21 cellular contexts compared by ENCODE assay signal in genomic region chr7:106538638-106539037, GRCh38.
DNase-seq lines count a peak whose midpoint lies in the region; ATAC-seq, FAIRE-seq and TF ChIP-seq lines count a peak whose summit lies in the region.
"Had no signal": no experiment of that assay in that cellular context is flagged by ENCODE, and none has a peak within 500 bp of the region (broad histone marks: within the 10 kb centered on the region; RNA-seq: fewer than 3 reads in every experiment).

No MANE protein-coding gene starts in this region.

- TF ChIP-seq POLR2A in endothelial cell of umbilical vein (IDR thresholded peaks at IDR 0.05; ENCODE audit: low read depth, low read length), result peak; percentile 77

- FAIRE-seq in endothelial cell of umbilical vein (lab: Jason Lieb, UNC), result peak; percentile 77
- FAIRE-seq: HTR-8/SVneo had no signal

- peak overlapping the region; percentile 89 for H3K9ac ChIP-seq in endothelial cell of umbilical vein (replicated peaks; ENCODE audit: extremely low read depth, insufficient read depth, low read length)

- H3K4me1 ChIP-seq in endothelial cell of umbilical vein (ENCODE audit: control insufficient read depth, extremely low read depth, insufficient read depth, low read length) (peaks cover 57% of the 10 kb centered on the region), lung (ENCODE audit: control insufficient read depth in 2 of 2, insufficient read depth in 2 of 2, low read length in 2 of 2) (peaks cover 0 to 4% of the 10 kb centered on the region in 2 donors)
- H3K4me1 ChIP-seq: BE2C had no signal

- DNase-seq in EH (ENCODE audit: low read depth) (peak; percentile 76), RPMI7951 (ENCODE audit: low read depth) (peak; percentile 20), endothelial cell of umbilical vein (ENCODE audit: low read depth, low spot score) (peak; percentile 98), lung (ENCODE audit: low spot score) (no peak), NCI-H345 treated with DMSO at 0.1 percent for 48 hours (lab: John Stamatoyannopoulos, UW; ENCODE audit: unreplicated experiment) (no peak), islet precursor cell (no peak), H7 (no peak)
- no peak for DNase-seq in activated CD4-positive, CD25-positive, alpha-beta regulatory T cell treated with anti-CD3 and anti-CD28 coated beads, Interleukin-2, amount 50 U/mL, for 72 hours
- DNase-seq: BE2C; CD4-positive, CD25-positive, alpha-beta regulatory T cell; COR-L47; DMS 273 treated with DMSO at 0.1 percent for 48 hours; DND-41; GF-D8; NCI-H1105; NCI-H2081 treated with DMSO at 0.1 percent for 48 hours had no signal

- H2AFZ ChIP-seq in endothelial cell of umbilical vein (ENCODE audit: low read depth, low read length), result no peak overlapping the region
- H2AFZ ChIP-seq: GM23338 had no signal

- H3K27me3 ChIP-seq in endothelial cell of umbilical vein (ENCODE audit: control insufficient read depth in 2 of 2, insufficient read depth in 2 of 2, low read length in 2 of 2) (no peaks in the 10 kb centered on the region), lung (ENCODE audit: control insufficient read depth, insufficient read depth) (no peaks in the 10 kb centered on the region), H7 (ENCODE audit: control insufficient read depth, insufficient read depth, low read length) (no peaks in the 10 kb centered on the region)
- H3K27me3 ChIP-seq: BE2C, SJSA1 had no signal

- dilution Hi-C loops in endothelial cell of umbilical vein (cut with MboI; ENCODE audit: extremely low pct_ligation_motif_present, low sequenced_read_pairs), result no loop called here

- no peaks in the 10 kb centered on the region for H4K20me1 ChIP-seq in endothelial cell of umbilical vein (replicated peaks; ENCODE audit: control insufficient read depth, extremely low read depth, insufficient read depth, low read length)

- intact Hi-C loops in endothelial cell of umbilical vein (cut with micrococcal nuclease), result loop anchor here (1.0 to 10.0 kb wide), 12 partner anchors 52 to 1059 kb away; partner anchors contain the start of genes HBP1 and NAMPT

- H3K9me3 ChIP-seq in endothelial cell of umbilical vein (replicated peaks; ENCODE audit: control insufficient read depth, insufficient read depth, low read length), result no peaks in the 10 kb centered on the region
- no peaks in the 10 kb centered on the region for H3K9me3 ChIP-seq in lung (ENCODE audit: control insufficient read depth in 2 of 2, insufficient read depth in 1 of 2, low read length in 1 of 2)
- H3K9me3 ChIP-seq: BE2C, SJSA1 had no signal

- CTCF ChIA-PET in endothelial cell of umbilical vein (lab: Charles Lee), result interaction anchor here (0.7 to 3.1 kb wide), 17 partner anchors 24 to 629 kb away, joined by 3 to 39 read pairs (median 5); partner anchors contain the start of genes CCDC71L and NAMPT

- POLR2A ChIA-PET in endothelial cell of umbilical vein (lab: Charles Lee), result interaction anchor here (0.5 to 1.8 kb wide), 11 partner anchors 52 to 630 kb away, joined by 3 to 9 read pairs (median 4); partner anchors contain the start of genes HBP1 and NAMPT

- H3K4me3 ChIP-seq in endothelial cell of umbilical vein (replicated peaks in 1 of 3; ENCODE audit: insufficient read depth in 1 of 3, low read depth in 1 of 3, low read length in 3 of 3), result no peak overlapping the region
- H3K4me3 ChIP-seq in lung, result no peak overlapping the region
- no peak overlapping the region for H3K4me3 ChIP-seq in H7 (ENCODE audit: insufficient read depth, low read depth, low read length)
- H3K4me3 ChIP-seq: GM23338, SJSA1 had no signal

- WGBS in lung, 2 donors, result 57 to 61% methylated on average over 5 of the region's 5 CpGs

- TF ChIP-seq CTCF in endothelial cell of umbilical vein (IDR thresholded peaks at IDR 0.05; ENCODE audit: extremely low read depth in 1 of 2, insufficient read depth in 1 of 2, low read depth in 1 of 2, low read length in 2 of 2) (no peak), lung (IDR thresholded peaks at IDR 0.05; ENCODE audit: control extremely low read depth, extremely low read depth) (no peak)

- H3K36me3 ChIP-seq in endothelial cell of umbilical vein (ENCODE audit: control insufficient read depth in 2 of 2, extremely low read depth in 1 of 2, insufficient read depth in 2 of 2, low read length in 2 of 2), result no peaks in the 10 kb centered on the region
- H3K36me3 ChIP-seq in lung (ENCODE audit: control insufficient read depth in 2 of 2, insufficient read depth in 2 of 2, low read length in 2 of 2), result no peaks in the 10 kb centered on the region
- no peaks in the 10 kb centered on the region for H3K36me3 ChIP-seq in H7 (replicated peaks; ENCODE audit: control insufficient read depth, insufficient read depth, low read length)
- H3K36me3 ChIP-seq: BE2C, SJSA1 had no signal

- H3K79me2 ChIP-seq in endothelial cell of umbilical vein (ENCODE audit: control insufficient read depth, insufficient read depth, low read length), result no peaks in the 10 kb centered on the region

- peak overlapping the region; percentile 95 for H3K27ac ChIP-seq in endothelial cell of umbilical vein (ENCODE audit: insufficient read depth, low read depth, low read length)
- H3K27ac ChIP-seq in lung (ENCODE audit: low read depth in 1 of 2, low read length in 1 of 2), result no peak overlapping the region
- H3K27ac ChIP-seq: HL-60, SJSA1 had no signal

- peak overlapping the region; percentile 62 for H3K4me2 ChIP-seq in endothelial cell of umbilical vein (ENCODE audit: insufficient read depth, low read length)
- H3K4me2 ChIP-seq: GM23338 had no signal

- peak; percentile 8 for ATAC-seq in lung (ENCODE audit: insufficient read depth, low FRiP score)
- ATAC-seq: GM23338, Panc1 had no signal

- no peaks in the 10 kb centered on the region for H3K9me1 ChIP-seq in endothelial cell of umbilical vein (replicated peaks; ENCODE audit: control insufficient read depth, extremely low read depth, insufficient read depth, low read length)

- BruUV-seq in endothelial cell of umbilical vein (replicated peaks; lab: Mats Ljungman, UMichigan), result no TSS peak

TF ChIP-seq in endothelial cell of umbilical vein, 7 proteins besides CTCF, POLR2A, EP300 and RAD21:
- TF ChIP-seq MAX (IDR thresholded peaks at IDR 0.05; ENCODE audit: insufficient read depth, insufficient read length), result no peak
- TF ChIP-seq POLR2AphosphoS5 (IDR thresholded peaks at IDR 0.05; ENCODE audit: insufficient read depth, low read depth, low read length), result peak; percentile 88
- peak; percentile 91 for TF ChIP-seq JUN (IDR thresholded peaks at IDR 0.05; ENCODE audit: borderline replicate concordance, insufficient read depth, insufficient read length, low read depth)
- peak; percentile 86 for TF ChIP-seq FOS (IDR thresholded peaks at IDR 0.05; ENCODE audit: borderline replicate concordance, insufficient read depth, low read length)
- TF ChIP-seq GATA2 (IDR thresholded peaks at IDR 0.05; ENCODE audit: insufficient read depth, insufficient read length, low read depth, low read length), result peak; percentile 90

Comparison
In these comparisons a context has a peak if more than half of its experiments do, and no peak if none do; other contexts are left out.
1. DNase-seq: peak in EH (single experiment), RPMI7951 (single experiment) and endothelial cell of umbilical vein (single experiment); none in lung (single experiment), activated CD4-positive, CD25-positive, alpha-beta regulatory T cell treated with anti-CD3 and anti-CD28 coated beads, Interleukin-2, amount 50 U/mL, for 72 hours (single experiment), NCI-H345 treated with DMSO at 0.1 percent for 48 hours (single experiment), islet precursor cell (single experiment) and H7 (single experiment).